Comparison of ENCODE assay signal across 8 cellular contexts in genomic region chr11:8225589-8226036, GRCh38. TPM values are rescaled to one million over a fixed set of nuclear protein-coding genes. Genes with fewer than 3 reads are reported as not detected.
DNase-seq lines count a peak whose midpoint lies in the region; ATAC-seq, FAIRE-seq and TF ChIP-seq lines count a peak whose summit lies in the region.

No MANE protein-coding gene starts in this region.

- TF ChIP-seq CTCF in MCF 10A (IDR thresholded peaks at IDR 0.05; ENCODE audit: unreplicated experiment), result peak; percentile 94
- TF ChIP-seq CTCF in keratinocyte (optimal IDR thresholded peaks at IDR 0.05 in 1 of 3, IDR thresholded peaks at IDR 0.05 in 1 of 3, conservative IDR thresholded peaks at IDR 0.05 in 1 of 3; ENCODE audit: extremely low read depth in 1 of 3, insufficient read depth in 2 of 3, low read length in 3 of 3), result peak; percentile 89 to 95 (median 92)

- H3K9me3 Mint-ChIP-seq in CD4-positive, CD25-positive, alpha-beta regulatory T cell, result peaks cover 0 to 1% (median 0%) of the 10 kb centered on the region in 7 donors
- no peaks in the 10 kb centered on the region for H3K9me3 Mint-ChIP-seq in MCF 10A (ENCODE audit: unreplicated experiment)

- H2AFZ ChIP-seq in keratinocyte (ENCODE audit: control insufficient read depth, low read length), result no peak overlapping the region

- no peaks in the 10 kb centered on the region for H3K27me3 ChIP-seq in CD4-positive, CD25-positive, alpha-beta regulatory T cell (ENCODE audit: control insufficient read depth, insufficient read depth, low read length)
- peaks cover 5% of the 10 kb centered on the region for H3K27me3 ChIP-seq in keratinocyte (ENCODE audit: control insufficient read depth, extremely low read depth, insufficient read depth, low read length)

- CTCF ChIA-PET in MCF 10A (lab: Yijun Ruan, JAX), result interaction anchor here (1.6 to 19.3 kb wide), 5 partner anchors 21 to 342 kb away, joined by 3 to 398 read pairs (median 24); partner anchors contain the start of gene LMO1

- no peaks in the 10 kb centered on the region for H3K79me2 ChIP-seq in keratinocyte (ENCODE audit: control insufficient read depth, insufficient read depth, low read length)

- ATAC-seq in CD4-positive, CD25-positive, alpha-beta regulatory T cell (ENCODE audit: low read depth in 2 of 2), result peak in 1 of 2 donors; percentile 25
- peak; percentile 55 for ATAC-seq in GM19463 (IDR thresholded peaks at IDR 0.05; ENCODE audit: unreplicated experiment)
- ATAC-seq in HG02571 (IDR thresholded peaks at IDR 0.05; ENCODE audit: unreplicated experiment), result no peak

- H3K36me3 ChIP-seq in CD4-positive, CD25-positive, alpha-beta regulatory T cell (ENCODE audit: control insufficient read depth, insufficient read depth, low read length), result no peaks in the 10 kb centered on the region
- no peaks in the 10 kb centered on the region for H3K36me3 ChIP-seq in keratinocyte (ENCODE audit: control insufficient read depth in 2 of 2, extremely low read depth in 1 of 2, insufficient read depth in 2 of 2, low read length in 2 of 2)

- no peak overlapping the region for H3K9ac ChIP-seq in keratinocyte (ENCODE audit: control insufficient read depth, extremely low read depth, insufficient read depth, low read length)

- peak; percentile 46 for FAIRE-seq in keratinocyte (lab: Jason Lieb, UNC)

- H3K27ac Mint-ChIP-seq in CD4-positive, CD25-positive, alpha-beta regulatory T cell, result no peak overlapping the region
- H3K27ac Mint-ChIP-seq in MCF 10A (ENCODE audit: low read depth, unreplicated experiment), result no peak overlapping the region

- peaks cover 6% of the 10 kb centered on the region for H3K9me1 ChIP-seq in keratinocyte (ENCODE audit: control insufficient read depth, extremely low read depth, insufficient read depth, low read length)

- no peak overlapping the region for H3K4me3 ChIP-seq in CD4-positive, CD25-positive, alpha-beta regulatory T cell (ENCODE audit: low read depth, low read length)
- H3K4me3 ChIP-seq in keratinocyte (ENCODE audit: control insufficient read depth in 2 of 3, extremely low read depth in 1 of 3, insufficient read depth in 2 of 3, low read depth in 1 of 3, low read length in 3 of 3), result no peak overlapping the region

- H3K27me3 Mint-ChIP-seq in CD4-positive, CD25-positive, alpha-beta regulatory T cell, result no peaks in the 10 kb centered on the region
- no peaks in the 10 kb centered on the region for H3K27me3 Mint-ChIP-seq in MCF 10A (ENCODE audit: insufficient read depth, unreplicated experiment)

- POLR2A ChIA-PET in MCF 10A (lab: Yijun Ruan, JAX), result no interaction called here

- no peaks in the 10 kb centered on the region for H3K9me3 ChIP-seq in CD4-positive, CD25-positive, alpha-beta regulatory T cell (ENCODE audit: control insufficient read depth in 2 of 2, low read length in 2 of 2)
- no peaks in the 10 kb centered on the region for H3K9me3 ChIP-seq in keratinocyte (ENCODE audit: control insufficient read depth, low read depth, low read length)

- H4K20me1 ChIP-seq in keratinocyte (ENCODE audit: control insufficient read depth, extremely low read depth, insufficient read depth, low read length), result peaks cover 14% of the 10 kb centered on the region

- no TSS peak for BruUV-seq in MCF 10A (replicated peaks; lab: Mats Ljungman, UMichigan)

- H3K36me3 Mint-ChIP-seq in CD4-positive, CD25-positive, alpha-beta regulatory T cell, result no peaks in the 10 kb centered on the region
- no peaks in the 10 kb centered on the region for H3K36me3 Mint-ChIP-seq in MCF 10A (ENCODE audit: insufficient read depth, unreplicated experiment)

- DNase-seq in CD4-positive, CD25-positive, alpha-beta regulatory T cell, result peak; percentile 41 to 49 (median 42)
- DNase-seq in NCI-H1092 treated with DMSO at 0.1 percent for 48 hours (lab: John Stamatoyannopoulos, UW) (peak; percentile 73), UCSD-AML1 (lab: John Stamatoyannopoulos, UW; ENCODE audit: unreplicated experiment) (peak; percentile 66), MCF 10A (ENCODE audit: unreplicated experiment) (peak; percentile 63), keratinocyte (ENCODE audit: low read depth, low spot score) (no peak)
- DNase-seq in stimulated activated CD4-positive, alpha-beta T cell treated with anti-CD3 and anti-CD28 coated beads, Interleukin-2, amount 100 ng/mL, for 24 hours, result peak; percentile 77 to 79

- intact Hi-C loops in MCF 10A (cut with micrococcal nuclease), result loop anchor here (1.0 to 10.0 kb wide), 5 partner anchors 34 to 729 kb away; no protein-coding TSS in a partner anchor

- no peak overlapping the region for H3K4me3 Mint-ChIP-seq in CD4-positive, CD25-positive, alpha-beta regulatory T cell
- H3K4me3 Mint-ChIP-seq in MCF 10A (ENCODE audit: unreplicated experiment), result no peak overlapping the region

- dilution Hi-C loops in keratinocyte (cut with MboI; ENCODE audit: extremely low pct_ligation_motif_present, low sequenced_read_pairs), result no loop called here

- no peak overlapping the region for H3K4me2 ChIP-seq in keratinocyte (ENCODE audit: control insufficient read depth, extremely low read depth, insufficient read depth, low read depth, low read length)

- no peaks in the 10 kb centered on the region for H3K4me1 ChIP-seq in CD4-positive, CD25-positive, alpha-beta regulatory T cell (ENCODE audit: control insufficient read depth, insufficient read depth, low read length, poor library complexity, severe bottlenecking)
- peaks cover 40% of the 10 kb centered on the region for H3K4me1 ChIP-seq in keratinocyte (ENCODE audit: control insufficient read depth, extremely low read depth, insufficient read depth, low read length)

- peaks cover 0 to 2% (median 0%) of the 10 kb centered on the region in 4 donors for H3K4me1 Mint-ChIP-seq in CD4-positive, CD25-positive, alpha-beta regulatory T cell
- peaks cover 20% of the 10 kb centered on the region for H3K4me1 Mint-ChIP-seq in MCF 10A (ENCODE audit: insufficient read depth, unreplicated experiment)

- H3K27ac ChIP-seq in CD4-positive, CD25-positive, alpha-beta regulatory T cell (ENCODE audit: insufficient read depth, low read length, poor library complexity, severe bottlenecking), result no peak overlapping the region
- no peak overlapping the region for H3K27ac ChIP-seq in keratinocyte (ENCODE audit: control insufficient read depth, insufficient read depth, low read length)

RNA-seq across cellular contexts. Expression of gene LMO1, which starts 38.1 kb away (rescaled TPM):
- not detected for total RNA-seq in CD4-positive, CD25-positive, alpha-beta regulatory T cell
- under 1 TPM in 1 of 4 donors, not detected in 3; 0.24 TPM for polyA plus RNA-seq in CD4-positive, CD25-positive, alpha-beta regulatory T cell
- total RNA-seq in MCF 10A (2022), result not detected in 2 replicates
- polyA plus RNA-seq in keratinocyte, result 0.08 to 0.18 TPM in 2 of 3 replicates, not detected in the other
- not detected for polyA plus RNA-seq in keratinocyte (2011; ENCODE audit: low read depth)
- not detected in 2 replicates for polyA plus RNA-seq in keratinocyte (2011; cell fraction: cytosol; rRNA removed)
- polyA plus RNA-seq in keratinocyte (2011; cell fraction: nucleus; rRNA removed), result not detected in 2 replicates
- not detected in 2 replicates for polyA plus RNA-seq in keratinocyte (2012; ENCODE audit: low replicate concordance)
- not detected in 3 replicates for polyA minus RNA-seq in keratinocyte
- polyA minus RNA-seq in keratinocyte (2011; cell fraction: cytosol; rRNA and poly(A)+ RNA removed), result not detected
- not detected in 2 replicates for polyA minus RNA-seq in keratinocyte (2011; cell fraction: nucleus; rRNA and poly(A)+ RNA removed)

RNA-seq across cellular contexts. Expression of gene RIC3, which starts 56.8 kb away (rescaled TPM):
- 23.8 TPM for total RNA-seq in CD4-positive, CD25-positive, alpha-beta regulatory T cell
- polyA plus RNA-seq in CD4-positive, CD25-positive, alpha-beta regulatory T cell, result 1 to 10 TPM; 1.5 to 4.7 (median 2.5) TPM
- total RNA-seq in MCF 10A (2022), result 0.65 and 0.96 TPM in 2 replicates
- polyA plus RNA-seq in keratinocyte, result 0.88 to 2.9 TPM (median 2.5 TPM) in 3 replicates
- 2.6 TPM for polyA plus RNA-seq in keratinocyte (2011; ENCODE audit: low read depth)
- 0.69 and 1.1 TPM in 2 replicates for polyA plus RNA-seq in keratinocyte (2011; cell fraction: cytosol; rRNA removed)
- 15.6 and 16.4 TPM in 2 replicates for polyA plus RNA-seq in keratinocyte (2011; cell fraction: nucleus; rRNA removed)
- polyA plus RNA-seq in keratinocyte (2012; ENCODE audit: low replicate concordance), result 1.2 TPM in 2 replicates
- 0.33 to 3.3 TPM (median 2.4 TPM) in 3 replicates for polyA minus RNA-seq in keratinocyte
- polyA minus RNA-seq in keratinocyte (2011; cell fraction: cytosol; rRNA and poly(A)+ RNA removed), result not detected
- polyA minus RNA-seq in keratinocyte (2011; cell fraction: nucleus; rRNA and poly(A)+ RNA removed), result 4.4 and 8.9 TPM in 2 replicates

Comparison
In these comparisons a context has a peak if more than half of its experiments do, and no peak if none do; other contexts are left out.
1. RNA of gene RIC3, which starts 56.8 kb away (total RNA-seq): 23.8 TPM in CD4-positive, CD25-positive, alpha-beta regulatory T cell (single experiment); 0.65 to 0.96 TPM in MCF 10A; every median in the first group is over 10 times any median in the second.